Comparison of ENCODE assay signal across 8 cellular contexts in genomic region chr3:182980204-182981037, GRCh38.
A peak's percentile ranks its signal among the peaks of the same experiment; 100 is the strongest.
DNase-seq lines count a peak whose midpoint lies in the region; ATAC-seq lines count a peak whose summit lies in the region.

DCUN1D1 (minus strand) TSS chr3:182980538; CDS start chr3:182980489, 49 bp downstream.

- DNase-seq in AG08395 (ENCODE audit: low spot score) (peak; percentile 97), NCI-H226 (peak; percentile 85), islet precursor cell (peak; percentile 95)
- peak; percentile 76 for DNase-seq in activated CD4-positive, CD25-positive, alpha-beta regulatory T cell treated with anti-CD3 and anti-CD28 coated beads, Interleukin-2, amount 50 U/mL, for 16 hours (ENCODE audit: low read depth, low spot score)
- peak; percentile 87 for DNase-seq in central memory CD4-positive, alpha-beta T cell
- DNase-seq in stimulated activated CD4-positive, alpha-beta T cell treated with anti-CD3 and anti-CD28 coated beads, Interleukin-12 subunit alpha, Interleukin-12 subunit beta, amount 100 ng/mL, for 4 hours = peak; percentile 89

- ATAC-seq in GM18873 (IDR thresholded peaks at IDR 0.05; ENCODE audit: low FRiP score, unreplicated experiment) (peak; percentile 77), HG03108 (IDR thresholded peaks at IDR 0.05; ENCODE audit: unreplicated experiment) (peak; percentile 90)

Comparison
In these comparisons a context has a peak if more than half of its experiments do, and no peak if none do; other contexts are left out.
1. Peak in every context shown above with its lines: DNase-seq and ATAC-seq.